1 cellular context compared by ENCODE assay signal in genomic region chr4:81468685-81469084, GRCh38.
TF ChIP-seq lines count a peak whose summit lies in the region.

No MANE protein-coding gene starts in this region.

TF ChIP-seq in K562, 482 proteins besides CTCF, POLR2A, EP300 and RAD21:
- no peak for TF ChIP-seq SUPT5H (IDR thresholded peaks at IDR 0.05)
- peak; percentile 20 for TF ChIP-seq MEIS2 (IDR thresholded peaks at IDR 0.05; ENCODE audit: partially characterized antibody)
- TF ChIP-seq HLTF (IDR thresholded peaks at IDR 0.05) = no peak
- no peak for TF ChIP-seq ARID4B (CRISPR knock-in tag; IDR thresholded peaks at IDR 0.05)
- TF ChIP-seq MCM2 (IDR thresholded peaks at IDR 0.05; ENCODE audit: low read depth) = no peak
- TF ChIP-seq CBFA2T2 (conservative IDR thresholded peaks at IDR 0.05) = no peak
- no peak for TF ChIP-seq CAMTA2 (CRISPR knock-in tag; conservative IDR thresholded peaks at IDR 0.05)
- no peak for TF ChIP-seq ADNP (tag; IDR thresholded peaks at IDR 0.05)
- 0 out of 2 replicates have a peak, but pooled peaks have one; percentile 8 for TF ChIP-seq PKNOX1 (IDR thresholded peaks at IDR 0.05)
- TF ChIP-seq DIDO1 (tag; IDR thresholded peaks at IDR 0.05; ENCODE audit: low read depth) = no peak
- TF ChIP-seq C11orf30 (IDR thresholded peaks at IDR 0.05; ENCODE audit: low read depth) = no peak
